28 cellular contexts compared by ENCODE assay signal in the genomic region with DNA sequence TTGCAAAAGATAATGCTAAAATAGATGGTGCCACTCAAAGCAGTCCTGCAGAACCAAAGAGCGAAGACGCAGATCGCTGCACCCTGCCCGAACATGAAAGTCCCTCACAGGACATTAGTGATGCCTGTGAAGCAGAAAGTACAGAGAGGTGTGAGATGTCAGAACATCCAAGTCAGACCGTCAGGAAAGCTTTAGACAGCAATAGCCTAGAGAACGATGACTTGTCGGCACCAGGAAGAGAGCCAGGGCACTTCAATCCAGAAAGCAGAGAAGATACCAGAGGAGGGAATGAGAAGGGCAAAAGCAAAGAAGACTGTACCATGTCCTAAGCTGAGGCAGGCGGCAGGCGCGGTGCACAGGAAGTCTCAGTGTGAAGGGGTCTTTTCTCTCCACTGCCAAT. TPM values are rescaled to one million over a fixed set of nuclear protein-coding genes. Genes with fewer than 3 reads are reported as not detected.
DNase-seq lines count a peak whose midpoint lies in the region; ATAC-seq, FAIRE-seq and TF ChIP-seq lines count a peak whose summit lies in the region.
"Had no signal": no experiment of that assay in that cellular context is flagged by ENCODE, and none has a peak within 500 bp of the region (broad histone marks: within the 10 kb centered on the region; RNA-seq: fewer than 3 reads in every experiment).

No MANE protein-coding gene starts in this region.

- peaks cover 25% of the 10 kb centered on the region for H3K36me3 ChIP-seq in bronchial epithelial cell (ENCODE audit: control insufficient read depth, insufficient read depth, low read length)
- peaks cover 60% of the 10 kb centered on the region for H3K36me3 ChIP-seq in suprapubic skin

- no peak for ATAC-seq in activated naive CD8-positive, alpha-beta T cell treated with anti-CD3 and anti-CD28 coated beads, Interleukin-2, amount 10 ng/mL, durations not matched to agents 7 days and 5 days (ENCODE audit: low read depth)
- no peak for ATAC-seq in activated naive CD8-positive, alpha-beta T cell treated with anti-CD3 and anti-CD28 coated beads, Interleukin-2, amount 50 U/mL, for 24 hours
- ATAC-seq: gastrocnemius medialis, GM12878, mucosa of descending colon had no signal

- peak overlapping the region; percentile 77 for H3K27ac Mint-ChIP-seq in activated naive CD8-positive, alpha-beta T cell treated with anti-CD3 and anti-CD28 coated beads, Interleukin-2, amount 10 ng/mL, durations not matched to agents 7 days and 5 days
- H3K27ac Mint-ChIP-seq in activated naive CD8-positive, alpha-beta T cell treated with anti-CD3 and anti-CD28 coated beads, Interleukin-2, amount 50 U/mL, for 24 hours, result no peak overlapping the region
- peak overlapping the region in 4 of 6 donors; percentile 2 to 80 (median 27) for H3K27ac Mint-ChIP-seq in immature natural killer cell
- H3K27ac Mint-ChIP-seq: B cell, brain, nephron had no signal

- no peaks in the 10 kb centered on the region for H3K27me3 Mint-ChIP-seq in activated naive CD8-positive, alpha-beta T cell treated with anti-CD3 and anti-CD28 coated beads, Interleukin-2, amount 10 ng/mL, durations not matched to agents 7 days and 5 days
- H3K27me3 Mint-ChIP-seq in activated naive CD8-positive, alpha-beta T cell treated with anti-CD3 and anti-CD28 coated beads, Interleukin-2, amount 50 U/mL, for 24 hours, result no peaks in the 10 kb centered on the region
- H3K27me3 Mint-ChIP-seq in immature natural killer cell (ENCODE audit: low read depth in 3 of 3), result no peaks in the 10 kb centered on the region
- H3K27me3 Mint-ChIP-seq: B cell, brain had no signal

- no peaks in the 10 kb centered on the region for H3K9me3 Mint-ChIP-seq in activated naive CD8-positive, alpha-beta T cell treated with anti-CD3 and anti-CD28 coated beads, Interleukin-2, amount 10 ng/mL, durations not matched to agents 7 days and 5 days
- H3K9me3 Mint-ChIP-seq in activated naive CD8-positive, alpha-beta T cell treated with anti-CD3 and anti-CD28 coated beads, Interleukin-2, amount 50 U/mL, for 24 hours, result no peaks in the 10 kb centered on the region
- peaks cover 0 to 2% (median 0%) of the 10 kb centered on the region in 6 donors for H3K9me3 Mint-ChIP-seq in immature natural killer cell
- H3K9me3 Mint-ChIP-seq: brain, nephron had no signal

- peak; percentile 95 for FAIRE-seq in bronchial epithelial cell (lab: Jason Lieb, UNC)
- FAIRE-seq: GM12878 had no signal

- H3K27ac ChIP-seq in suprapubic skin, result no peak overlapping the region
- H3K27ac ChIP-seq: adrenal gland, gastrocnemius medialis, hepatocyte, Peyer's patch, stomach, thyroid gland, VCaP had no signal

- TF ChIP-seq EP300 in suprapubic skin (IDR thresholded peaks at IDR 0.05), result no peak

- H3K4me3 ChIP-seq in bronchial epithelial cell (ENCODE audit: low read depth, low read length) (no peak overlapping the region), suprapubic skin (no peak overlapping the region)
- H3K4me3 ChIP-seq: adrenal gland, gastrocnemius medialis, GM12878, hepatocyte, mucosa of descending colon, Peyer's patch, stomach, thyroid gland had no signal

- peaks cover 4% of the 10 kb centered on the region for H3K4me1 Mint-ChIP-seq in activated naive CD8-positive, alpha-beta T cell treated with anti-CD3 and anti-CD28 coated beads, Interleukin-2, amount 10 ng/mL, durations not matched to agents 7 days and 5 days
- peaks cover 3% of the 10 kb centered on the region for H3K4me1 Mint-ChIP-seq in activated naive CD8-positive, alpha-beta T cell treated with anti-CD3 and anti-CD28 coated beads, Interleukin-2, amount 50 U/mL, for 24 hours
- peaks cover 20 to 29% of the 10 kb centered on the region in 2 donors for H3K4me1 Mint-ChIP-seq in immature natural killer cell
- H3K4me1 Mint-ChIP-seq: B cell, nephron had no signal

- no peak for DNase-seq in activated naive CD8-positive, alpha-beta T cell treated with anti-CD3 and anti-CD28 coated beads, Interleukin-2, amount 10 ng/mL, durations not matched to agents 7 days and 5 days
- DNase-seq in activated naive CD8-positive, alpha-beta T cell treated with anti-CD3 and anti-CD28 coated beads, Interleukin-2, amount 50 U/mL, for 24 hours, result no peak
- DNase-seq in D341Med (ENCODE audit: low spot score), result peak; percentile 1
- no peak for DNase-seq in bronchial epithelial cell (ENCODE audit: low read depth)
- DNase-seq in immature natural killer cell, result no peak
- DNase-seq in NCI-H2081 treated with DMSO at 0.1 percent for 48 hours (lab: John Stamatoyannopoulos, UW), result no peak
- DNase-seq in stimulated activated CD4-positive, alpha-beta T cell treated with anti-CD3 and anti-CD28 coated beads, Interleukin-4, amount 100 ng/mL, for 4 hours, result no peak
- DNase-seq in suprapubic skin (ENCODE audit: low spot score in 2 of 2), result no peak
- DNase-seq: activated CD4-positive, alpha-beta T cell treated with anti-CD3 and anti-CD28 coated beads for 4 hours; activated naive CD4-positive, alpha-beta T cell treated with Interleukin-2 at 50 U/mL for 16 hours; gastrocnemius medialis; H7; mucosa of descending colon; NCI-H2029 treated with DMSO at 0.1 percent for 48 hours; NCI-H2227 treated with DMSO at 0.1 percent for 48 hours; NCI-H526; Peyer's patch; small intestine; stomach; T1000; thyroid gland had no signal

- no peaks in the 10 kb centered on the region for H3K9me3 ChIP-seq in suprapubic skin
- H3K9me3 ChIP-seq: adrenal gland, gastrocnemius medialis, mucosa of descending colon, Peyer's patch, stomach, thyroid gland had no signal

- POLR2A ChIA-PET in activated naive CD8-positive, alpha-beta T cell treated with anti-CD3 and anti-CD28 coated beads, Interleukin-2, amount 10 ng/mL, durations not matched to agents 7 days and 5 days (lab: Charles Lee), result no interaction called here

- peaks cover 37% of the 10 kb centered on the region for H3K36me3 Mint-ChIP-seq in activated naive CD8-positive, alpha-beta T cell treated with anti-CD3 and anti-CD28 coated beads, Interleukin-2, amount 10 ng/mL, durations not matched to agents 7 days and 5 days
- H3K36me3 Mint-ChIP-seq in activated naive CD8-positive, alpha-beta T cell treated with anti-CD3 and anti-CD28 coated beads, Interleukin-2, amount 50 U/mL, for 24 hours (ENCODE audit: low read depth), result peaks cover 56% of the 10 kb centered on the region
- H3K36me3 Mint-ChIP-seq in immature natural killer cell, result peaks cover 6 to 26% (median 16%) of the 10 kb centered on the region in 3 donors

- TF ChIP-seq POLR2A in suprapubic skin (IDR thresholded peaks at IDR 0.05), result no peak

- no peak for TF ChIP-seq CTCF in bronchial epithelial cell (IDR thresholded peaks at IDR 0.05; ENCODE audit: insufficient read depth, low read length, severe bottlenecking)
- no peak for TF ChIP-seq CTCF in suprapubic skin (IDR thresholded peaks at IDR 0.05)

- WGBS in suprapubic skin, result 93% methylated on average over 10 of the region's 10 CpGs

- peaks cover 6% of the 10 kb centered on the region for H3K4me1 ChIP-seq in suprapubic skin
- H3K4me1 ChIP-seq: gastrocnemius medialis, Peyer's patch, thyroid gland had no signal

- no peaks in the 10 kb centered on the region for H3K27me3 ChIP-seq in bronchial epithelial cell (ENCODE audit: control insufficient read depth, insufficient read depth, low read length)
- no peaks in the 10 kb centered on the region for H3K27me3 ChIP-seq in suprapubic skin
- H3K27me3 ChIP-seq: adrenal gland, gastrocnemius medialis, hepatocyte, Peyer's patch, stomach, thyroid gland had no signal

- H3K4me3 Mint-ChIP-seq in activated naive CD8-positive, alpha-beta T cell treated with anti-CD3 and anti-CD28 coated beads, Interleukin-2, amount 10 ng/mL, durations not matched to agents 7 days and 5 days, result no peak overlapping the region
- no peak overlapping the region for H3K4me3 Mint-ChIP-seq in activated naive CD8-positive, alpha-beta T cell treated with anti-CD3 and anti-CD28 coated beads, Interleukin-2, amount 50 U/mL, for 24 hours
- H3K4me3 Mint-ChIP-seq in immature natural killer cell, result no peak overlapping the region
- H3K4me3 Mint-ChIP-seq: B cell, brain, nephron had no signal

RNA-seq across cellular contexts. Expression of gene RBM44, which starts 34.8 kb away (rescaled TPM):
- total RNA-seq in activated naive CD8-positive, alpha-beta T cell treated with anti-CD3 and anti-CD28 coated beads, Interleukin-2, amount 10 ng/mL, durations not matched to agents 7 days and 5 days, result 1 to 10 TPM; 1.1 to 1.2 TPM
- 0.26 TPM in 2 replicates for total RNA-seq in bronchial epithelial cell
- polyA plus RNA-seq in immature natural killer cell, result under 1 TPM in 1 of 3 donors, not detected in 2; 0.08 TPM
- total RNA-seq in suprapubic skin, result 1 to 10 TPM in 3 of 4 donors, under 1 TPM in 1; 0.93 to 2.2 (median 1.1) TPM
